1 cellular context compared by ENCODE assay signal in genomic region chr19:41860419-41861097, GRCh38.
TF ChIP-seq lines count a peak whose summit lies in the region.

No MANE protein-coding gene starts in this region.

TF ChIP-seq in GM12878, 131 proteins besides CTCF, POLR2A, EP300 and RAD21 (continues in another document):
- TF ChIP-seq CREB1 (IDR thresholded peaks at IDR 0.05; ENCODE audit: low read depth) (no peak), ATF2 (IDR thresholded peaks at IDR 0.05; ENCODE audit: low read length) (no peak), ZBED1 (IDR thresholded peaks at IDR 0.05; ENCODE audit: borderline replicate concordance) (no peak), NR2C2 (IDR thresholded peaks at IDR 0.05; ENCODE audit: borderline replicate concordance, control insufficient read depth, insufficient read length, low read depth) (no peak), ZNF217 (IDR thresholded peaks at IDR 0.05) (0 out of 2 replicates have a peak, but pooled peaks have one; percentile 5), EED (IDR thresholded peaks at IDR 0.05; ENCODE audit: low read depth) (no peak), KLF5 (IDR thresholded peaks at IDR 0.05; ENCODE audit: partially characterized antibody) (no peak), MLLT1 (IDR thresholded peaks at IDR 0.05) (peak; percentile 69), SMAD1 (IDR thresholded peaks at IDR 0.05; ENCODE audit: low read depth, partially characterized antibody) (peak; percentile 33), ZNF207 (IDR thresholded peaks at IDR 0.05; ENCODE audit: borderline replicate concordance) (no peak), SREBF1 (IDR thresholded peaks at IDR 0.05; ENCODE audit: low read length) (no peak), CHD4 (IDR thresholded peaks at IDR 0.05) (no peak), E2F4 (IDR thresholded peaks at IDR 0.05; ENCODE audit: low read depth, low read length) (no peak), SREBF2 (IDR thresholded peaks at IDR 0.05; ENCODE audit: low read length) (no peak), SMARCA5 (IDR thresholded peaks at IDR 0.05) (no peak), RFX5 (IDR thresholded peaks at IDR 0.05; ENCODE audit: low read depth, low read length) (no peak), NFYA (IDR thresholded peaks at IDR 0.05; ENCODE audit: borderline replicate concordance, low read depth, low read length) (no peak), PAX5 (IDR thresholded peaks at IDR 0.05; ENCODE audit: borderline replicate concordance, low read depth, low read length) (no peak), NRF1 (conservative IDR thresholded peaks at IDR 0.05; ENCODE audit: low read depth, low read length) (no peak), ZSCAN29 (IDR thresholded peaks at IDR 0.05) (no peak), NFXL1 (IDR thresholded peaks at IDR 0.05; ENCODE audit: borderline replicate concordance) (no peak), LARP7 (IDR thresholded peaks at IDR 0.05) (0 out of 2 replicates have a peak, but pooled peaks have one; percentile 5), MEF2B (IDR thresholded peaks at IDR 0.05; ENCODE audit: partially characterized antibody, poor library complexity, severe bottlenecking) (no peak), POLR2AphosphoS5 (IDR thresholded peaks at IDR 0.05; ENCODE audit: low read length) (no peak), RB1 (IDR thresholded peaks at IDR 0.05; ENCODE audit: borderline replicate concordance) (no peak), SPI1 (IDR thresholded peaks at IDR 0.05; ENCODE audit: borderline replicate concordance, insufficient read depth, low read depth, low read length) (no peak), CEBPB (IDR thresholded peaks at IDR 0.05; ENCODE audit: borderline replicate concordance in 1 of 2, low read depth in 2 of 2, low read length in 2 of 2) (no peak), TAF1 (IDR thresholded peaks at IDR 0.05; ENCODE audit: borderline replicate concordance, low read depth, low read length) (peak; percentile 31; the same call in 1 of the 2 replicates), STAT3 (IDR thresholded peaks at IDR 0.05; ENCODE audit: low read depth, low read length) (no peak), E4F1 (IDR thresholded peaks at IDR 0.05; ENCODE audit: borderline replicate concordance, partially characterized antibody) (no peak), MTA3 (IDR thresholded peaks at IDR 0.05; ENCODE audit: borderline replicate concordance, low read length) (no peak), ZBTB33 (IDR thresholded peaks at IDR 0.05) (no peak), SIX5 (IDR thresholded peaks at IDR 0.05; ENCODE audit: low read depth, low read length, severe bottlenecking) (no peak), IRF4 (IDR thresholded peaks at IDR 0.05; ENCODE audit: low read depth, low read length) (no peak), TBL1XR1 (IDR thresholded peaks at IDR 0.05; ENCODE audit: low read depth, low read length) (no peak), SUZ12 (IDR thresholded peaks at IDR 0.05; ENCODE audit: unreplicated experiment) (no peak), SP1 (IDR thresholded peaks at IDR 0.05; ENCODE audit: low read depth, low read length) (no peak), POLR2AphosphoS2 (IDR thresholded peaks at IDR 0.05; ENCODE audit: low read depth, low read length) (no peak; the same call in 1 of the 2 replicates), SUPT20H (IDR thresholded peaks at IDR 0.05; ENCODE audit: borderline replicate concordance, control insufficient read depth, low read depth, low read length) (no peak), RAD51 (IDR thresholded peaks at IDR 0.05) (no peak), ZZZ3 (IDR thresholded peaks at IDR 0.05; ENCODE audit: control insufficient read depth, insufficient read length, low read depth) (no peak), MEF2A (IDR thresholded peaks at IDR 0.05; ENCODE audit: insufficient read depth, low read depth, low read length) (no peak), MYC (IDR thresholded peaks at IDR 0.05; ENCODE audit: insufficient read depth, insufficient read length, insufficient replicate concordance, low read length, severe bottlenecking) (no peak), IKZF1 (conservative IDR thresholded peaks at IDR 0.05) (no peak), NR2C1 (IDR thresholded peaks at IDR 0.05) (no peak), FOXK2 (IDR thresholded peaks at IDR 0.05) (no peak)
- TF ChIP-seq, protein P1, sequence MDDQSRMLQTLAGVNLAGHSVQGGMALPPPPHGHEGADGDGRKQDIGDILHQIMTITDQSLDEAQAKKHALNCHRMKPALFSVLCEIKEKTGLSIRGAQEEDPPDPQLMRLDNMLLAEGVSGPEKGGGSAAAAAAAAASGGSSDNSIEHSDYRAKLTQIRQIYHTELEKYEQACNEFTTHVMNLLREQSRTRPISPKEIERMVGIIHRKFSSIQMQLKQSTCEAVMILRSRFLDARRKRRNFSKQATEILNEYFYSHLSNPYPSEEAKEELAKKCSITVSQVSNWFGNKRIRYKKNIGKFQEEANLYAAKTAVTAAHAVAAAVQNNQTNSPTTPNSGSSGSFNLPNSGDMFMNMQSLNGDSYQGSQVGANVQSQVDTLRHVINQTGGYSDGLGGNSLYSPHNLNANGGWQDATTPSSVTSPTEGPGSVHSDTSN (IDR thresholded peaks at IDR 0.05; ENCODE audit: insufficient replicate concordance, low read depth, low read length), result no peak
- TF ChIP-seq, protein P2, sequence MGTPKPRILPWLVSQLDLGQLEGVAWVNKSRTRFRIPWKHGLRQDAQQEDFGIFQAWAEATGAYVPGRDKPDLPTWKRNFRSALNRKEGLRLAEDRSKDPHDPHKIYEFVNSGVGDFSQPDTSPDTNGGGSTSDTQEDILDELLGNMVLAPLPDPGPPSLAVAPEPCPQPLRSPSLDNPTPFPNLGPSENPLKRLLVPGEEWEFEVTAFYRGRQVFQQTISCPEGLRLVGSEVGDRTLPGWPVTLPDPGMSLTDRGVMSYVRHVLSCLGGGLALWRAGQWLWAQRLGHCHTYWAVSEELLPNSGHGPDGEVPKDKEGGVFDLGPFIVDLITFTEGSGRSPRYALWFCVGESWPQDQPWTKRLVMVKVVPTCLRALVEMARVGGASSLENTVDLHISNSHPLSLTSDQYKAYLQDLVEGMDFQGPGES (IDR thresholded peaks at IDR 0.05), result no peak
- TF ChIP-seq, protein P3, sequence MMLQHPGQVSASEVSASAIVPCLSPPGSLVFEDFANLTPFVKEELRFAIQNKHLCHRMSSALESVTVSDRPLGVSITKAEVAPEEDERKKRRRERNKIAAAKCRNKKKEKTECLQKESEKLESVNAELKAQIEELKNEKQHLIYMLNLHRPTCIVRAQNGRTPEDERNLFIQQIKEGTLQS (IDR thresholded peaks at IDR 0.05; ENCODE audit: borderline replicate concordance, extremely low read depth, low read depth, low read length), result no peak
- TF ChIP-seq, protein P4, sequence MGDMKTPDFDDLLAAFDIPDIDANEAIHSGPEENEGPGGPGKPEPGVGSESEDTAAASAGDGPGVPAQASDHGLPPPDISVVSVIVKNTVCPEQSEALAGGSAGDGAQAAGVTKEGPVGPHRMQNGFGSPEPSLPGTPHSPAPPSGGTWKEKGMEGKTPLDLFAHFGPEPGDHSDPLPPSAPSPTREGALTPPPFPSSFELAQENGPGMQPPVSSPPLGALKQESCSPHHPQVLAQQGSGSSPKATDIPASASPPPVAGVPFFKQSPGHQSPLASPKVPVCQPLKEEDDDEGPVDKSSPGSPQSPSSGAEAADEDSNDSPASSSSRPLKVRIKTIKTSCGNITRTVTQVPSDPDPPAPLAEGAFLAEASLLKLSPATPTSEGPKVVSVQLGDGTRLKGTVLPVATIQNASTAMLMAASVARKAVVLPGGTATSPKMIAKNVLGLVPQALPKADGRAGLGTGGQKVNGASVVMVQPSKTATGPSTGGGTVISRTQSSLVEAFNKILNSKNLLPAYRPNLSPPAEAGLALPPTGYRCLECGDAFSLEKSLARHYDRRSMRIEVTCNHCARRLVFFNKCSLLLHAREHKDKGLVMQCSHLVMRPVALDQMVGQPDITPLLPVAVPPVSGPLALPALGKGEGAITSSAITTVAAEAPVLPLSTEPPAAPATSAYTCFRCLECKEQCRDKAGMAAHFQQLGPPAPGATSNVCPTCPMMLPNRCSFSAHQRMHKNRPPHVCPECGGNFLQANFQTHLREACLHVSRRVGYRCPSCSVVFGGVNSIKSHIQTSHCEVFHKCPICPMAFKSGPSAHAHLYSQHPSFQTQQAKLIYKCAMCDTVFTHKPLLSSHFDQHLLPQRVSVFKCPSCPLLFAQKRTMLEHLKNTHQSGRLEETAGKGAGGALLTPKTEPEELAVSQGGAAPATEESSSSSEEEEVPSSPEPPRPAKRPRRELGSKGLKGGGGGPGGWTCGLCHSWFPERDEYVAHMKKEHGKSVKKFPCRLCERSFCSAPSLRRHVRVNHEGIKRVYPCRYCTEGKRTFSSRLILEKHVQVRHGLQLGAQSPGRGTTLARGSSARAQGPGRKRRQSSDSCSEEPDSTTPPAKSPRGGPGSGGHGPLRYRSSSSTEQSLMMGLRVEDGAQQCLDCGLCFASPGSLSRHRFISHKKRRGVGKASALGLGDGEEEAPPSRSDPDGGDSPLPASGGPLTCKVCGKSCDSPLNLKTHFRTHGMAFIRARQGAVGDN (IDR thresholded peaks at IDR 0.05), result no peak; the same call in 1 of the 2 replicates
